Comparison of ENCODE assay signal across 8 cellular contexts in genomic region chr11:3854977-3855807, GRCh38. TPM values are rescaled to one million over a fixed set of nuclear protein-coding genes. Genes with fewer than 3 reads are reported as not detected.
DNase-seq lines count a peak whose midpoint lies in the region; ATAC-seq and TF ChIP-seq lines count a peak whose summit lies in the region.

Gene STIM1, plus strand, starts transcription at chr11:3855664. Its CDS starts 607 bp downstream, at chr11:3856271.

- H3K36me3 ChIP-seq in WERI-Rb-1: no peaks in the 10 kb centered on the region
- H3K36me3 ChIP-seq in mammary epithelial cell (ENCODE audit: insufficient read depth, low read length): no peaks in the 10 kb centered on the region

- in situ Hi-C loops in mammary epithelial cell (cut with MboI; ENCODE audit: low sequenced_read_pairs in 2 of 2): loop anchor here in 1 of 2 donors (5.0 to 25.0 kb wide), 2 partner anchors 47 to 107 kb away; no protein-coding TSS in a partner anchor

- H3K4me2 ChIP-seq in mammary epithelial cell (ENCODE audit: insufficient read depth, low read depth, low read length): peak within 1 kb of the TSS; percentile 94

- TSS peak; percentile 72 for BruUV-seq in mammary epithelial cell (replicated peaks; lab: Mats Ljungman, UMichigan)

- H3K4me1 ChIP-seq in mammary epithelial cell (ENCODE audit: insufficient read depth, low read length): peaks cover 30% of the 10 kb centered on the region

- DNase-seq in AG04449 (ENCODE audit: low read depth, low spot score) (peak; percentile 45), NCI-H2171 treated with DMSO at 0.1 percent for 48 hours (lab: John Stamatoyannopoulos, UW) (peak; percentile 72), WERI-Rb-1 (peak; percentile 95), mammary epithelial cell (peak; percentile 87), iPS-NIHi7 (ENCODE audit: extremely low spot score) (peak; percentile 92), smooth muscle cell of the brain vasculature (ENCODE audit: low read depth, low spot score) (peak; percentile 88)

- peak within 1 kb of the TSS; percentile 95 for H3K9ac ChIP-seq in mammary epithelial cell (ENCODE audit: insufficient read depth, low read length)

- dilution Hi-C loops in mammary epithelial cell (cut with HindIII; ENCODE audit: low sequenced_read_pairs): loop anchor here (5.0 kb wide), 1 partner anchor 217 kb away; no protein-coding TSS in a partner anchor

- peak within 1 kb of the TSS; percentile 85 for H3K4me3 ChIP-seq in AG04449 (ENCODE audit: low read depth, low read length)
- H3K4me3 ChIP-seq in WERI-Rb-1 (ENCODE audit: low read depth, low read length): peak within 1 kb of the TSS; percentile 81
- peak within 1 kb of the TSS; percentile 69 to 90 (median 87) for H3K4me3 ChIP-seq in mammary epithelial cell (replicated peaks in 1 of 3; ENCODE audit: insufficient read depth in 1 of 3, low read depth in 2 of 3, low read length in 3 of 3)

- CTCF ChIA-PET in AG04449 (lab: Yijun Ruan, JAX) (interaction anchor here (0.5 to 27.1 kb wide), 62 partner anchors 12 to 397 kb away, joined by 3 to 1868 read pairs (median 6); partner anchors contain the start of genes PGAP2 and RHOG), mammary epithelial cell (lab: Charles Lee; ENCODE audit: low non-redundant PET) (interaction anchor here (0.6 to 2.1 kb wide), 9 partner anchors 14 to 267 kb away, joined by 3 to 22 read pairs (median 7); partner anchors contain the start of gene RHOG)

- TF ChIP-seq CTCF in AG04449 (IDR thresholded peaks at IDR 0.05; ENCODE audit: insufficient read depth, low read length, missing control alignments): peak; percentile 97
- peak; percentile 84 for TF ChIP-seq CTCF in WERI-Rb-1 (IDR thresholded peaks at IDR 0.05; ENCODE audit: low read depth, low read length)
- TF ChIP-seq CTCF in mammary epithelial cell (conservative IDR thresholded peaks at IDR 0.05 in 1 of 2, IDR thresholded peaks at IDR 0.05 in 1 of 2; ENCODE audit: extremely low read depth in 1 of 2, insufficient read depth in 1 of 2, low read depth in 1 of 2, low read length in 2 of 2): peak; percentile 81 to 92

- POLR2A ChIA-PET in AG04449 (lab: Yijun Ruan, JAX): interaction anchor here (0.7 to 2.6 kb wide), 10 partner anchors 14 to 218 kb away, joined by 3 to 18 read pairs (median 3); partner anchors contain the start of genes NUP98, PGAP2 and RHOG

- no peaks in the 10 kb centered on the region for H4K20me1 ChIP-seq in mammary epithelial cell (ENCODE audit: insufficient read depth, low read length)

- 0% methylated on average over 1 of the region's 87 CpGs for WGBS in mammary epithelial cell (ENCODE audit: low coverage, missing lambda C conversion rate)

- no peaks in the 10 kb centered on the region for H3K27me3 ChIP-seq in WERI-Rb-1 (ENCODE audit: insufficient read depth, low read depth, severe bottlenecking)
- no peaks in the 10 kb centered on the region for H3K27me3 ChIP-seq in mammary epithelial cell (ENCODE audit: insufficient read depth, low read length)

- intact Hi-C loops in mammary epithelial cell (cut with micrococcal nuclease): loop anchor here (1.0 kb wide), 4 partner anchors 50 to 217 kb away; no protein-coding TSS in a partner anchor

- H3K27ac ChIP-seq in WERI-Rb-1: peak within 1 kb of the TSS; percentile 89
- H3K27ac ChIP-seq in mammary epithelial cell (ENCODE audit: insufficient read depth, low read depth, low read length): peak within 1 kb of the TSS; percentile 79

- peak; percentile 58 for ATAC-seq in GM18868 (IDR thresholded peaks at IDR 0.05; ENCODE audit: unreplicated experiment)
- peak; percentile 38 for ATAC-seq in HG03108 (IDR thresholded peaks at IDR 0.05; ENCODE audit: unreplicated experiment)

- H2AFZ ChIP-seq in mammary epithelial cell (ENCODE audit: low read depth, low read length): peak within 1 kb of the TSS; percentile 97

- H3K9me3 ChIP-seq in WERI-Rb-1 (ENCODE audit: severe bottlenecking) (no peaks in the 10 kb centered on the region), mammary epithelial cell (replicated peaks; ENCODE audit: insufficient read depth, low read length) (no peaks in the 10 kb centered on the region)

- peaks cover 47% of the 10 kb centered on the region for H3K79me2 ChIP-seq in mammary epithelial cell (ENCODE audit: insufficient read depth, low read length)

RNA-seq across cellular contexts. Expression of gene STIM1, which starts in this region (rescaled TPM):
- total RNA-seq in mammary epithelial cell: 10 to 100 TPM; 57.0 to 74.0 TPM
- polyA plus RNA-seq in mammary epithelial cell: 45.2 TPM
- polyA minus RNA-seq in mammary epithelial cell: 74.4 TPM

Comparison
In these comparisons a context has a peak if more than half of its experiments do, and no peak if none do; other contexts are left out.
1. Peak in every context shown above with its lines: DNase-seq, ATAC-seq, H3K4me3 ChIP-seq and H3K27ac ChIP-seq.
2. DNase-seq: peak in every context shown above with its lines; median percentile 95 in WERI-Rb-1; 92 in iPS-NIHi7; 88 in smooth muscle cell of the brain vasculature; 87 in mammary epithelial cell; 72 in NCI-H2171 treated with DMSO at 0.1 percent for 48 hours; 45 in AG04449.